8 cellular contexts compared by ENCODE assay signal in the genomic region with DNA sequence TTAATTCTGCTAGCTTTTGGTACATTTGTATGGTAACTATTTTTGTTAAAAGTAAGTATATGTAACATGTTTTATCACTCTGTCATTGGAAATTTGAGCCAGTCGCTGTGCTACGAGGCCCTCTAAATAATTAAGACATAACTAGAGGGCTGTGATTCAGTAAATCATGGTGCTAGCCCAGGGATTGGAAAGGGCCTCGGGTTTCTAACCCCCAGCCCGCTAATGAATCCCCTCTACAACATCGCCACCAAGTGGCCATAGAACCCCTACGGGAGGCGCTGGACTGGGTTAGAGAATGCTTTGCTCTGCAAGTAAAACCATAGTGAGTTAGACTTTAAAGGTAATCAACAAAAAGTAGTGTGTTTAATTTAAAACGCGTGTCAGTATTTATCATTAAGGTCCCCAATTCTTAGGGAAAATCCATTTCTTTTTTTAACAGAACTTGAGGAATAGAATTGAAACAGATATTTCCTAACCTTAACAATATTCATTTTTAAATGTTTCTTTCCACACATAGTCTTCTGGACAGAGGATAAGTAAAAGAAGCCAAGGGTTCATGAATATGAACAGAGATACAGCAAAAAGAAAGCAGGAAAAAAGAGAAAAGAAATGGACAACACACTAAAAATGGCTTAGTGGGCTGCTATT.
A peak's percentile ranks its signal among the peaks of the same experiment; 100 is the strongest.
DNase-seq lines count a peak whose midpoint lies in the region; ATAC-seq and TF ChIP-seq lines count a peak whose summit lies in the region.

No MANE protein-coding gene starts in this region.

- H3K27ac Mint-ChIP-seq in endothelial cell (ENCODE audit: unreplicated experiment) (no peak overlapping the region), osteocyte (ENCODE audit: unreplicated experiment) (no peak overlapping the region)

- peak; percentile 29 for TF ChIP-seq CTCF in GM13977 (IDR thresholded peaks at IDR 0.05; ENCODE audit: extremely low read depth, insufficient read depth, missing control alignments)
- TF ChIP-seq CTCF in endothelial cell (IDR thresholded peaks at IDR 0.05; ENCODE audit: unreplicated experiment): peak; percentile 49
- TF ChIP-seq CTCF in osteocyte (IDR thresholded peaks at IDR 0.05): peak; percentile 66

- H3K9me3 Mint-ChIP-seq in endothelial cell (ENCODE audit: unreplicated experiment) (no peaks in the 10 kb centered on the region), osteocyte (ENCODE audit: unreplicated experiment) (no peaks in the 10 kb centered on the region)

- in situ Hi-C loops in GM13977 (cut with MboI; ENCODE audit: low pct_unique_long_range_greater_than_20kb, low sequenced_read_pairs, unreplicated experiment): no loop called here

- H3K4me1 Mint-ChIP-seq in endothelial cell (ENCODE audit: unreplicated experiment) (no peaks in the 10 kb centered on the region), osteocyte (ENCODE audit: unreplicated experiment) (peaks cover 5% of the 10 kb centered on the region)

- H3K27me3 Mint-ChIP-seq in endothelial cell (ENCODE audit: unreplicated experiment) (no peaks in the 10 kb centered on the region), osteocyte (ENCODE audit: unreplicated experiment) (peaks cover 6% of the 10 kb centered on the region)

- H3K36me3 Mint-ChIP-seq in endothelial cell (ENCODE audit: low read depth, unreplicated experiment) (no peaks in the 10 kb centered on the region), osteocyte (ENCODE audit: unreplicated experiment) (no peaks in the 10 kb centered on the region)

- DNase-seq in GM13977 (ENCODE audit: low spot score) (no peak), NCI-H524 (lab: John Stamatoyannopoulos, UW) (peak; percentile 53 to 75), endothelial cell (ENCODE audit: low spot score) (peak; percentile 80), osteocyte (ENCODE audit: extremely low spot score, unreplicated experiment) (no peak), erythroblast (lab: John Stamatoyannopoulos, UW) (no peak), epidermal melanocyte (ENCODE audit: insufficient read length, low spot score) (no peak)

- ATAC-seq in GM18858 (IDR thresholded peaks at IDR 0.05; ENCODE audit: unreplicated experiment) (no peak), HG03565 (IDR thresholded peaks at IDR 0.05; ENCODE audit: unreplicated experiment) (no peak)

- no peak for TF ChIP-seq POLR2A in erythroblast (IDR thresholded peaks at IDR 0.05; ENCODE audit: low read length)

- H3K4me3 Mint-ChIP-seq in endothelial cell (ENCODE audit: unreplicated experiment): no peak overlapping the region
- no peak overlapping the region for H3K4me3 Mint-ChIP-seq in osteocyte (ENCODE audit: unreplicated experiment)

Comparison
In these comparisons a context has a peak if more than half of its experiments do, and no peak if none do; other contexts are left out.
1. DNase-seq: peak in NCI-H524 (2 of 2) and endothelial cell (single experiment); none in GM13977 (single experiment), osteocyte (single experiment), erythroblast (0 of 2) and epidermal melanocyte (single experiment).
2. Peak in every context shown above with its lines, with median percentiles within 50 percentile points of each other: CTCF ChIP-seq.